21 cellular contexts compared by ENCODE assay signal in the genomic region with DNA sequence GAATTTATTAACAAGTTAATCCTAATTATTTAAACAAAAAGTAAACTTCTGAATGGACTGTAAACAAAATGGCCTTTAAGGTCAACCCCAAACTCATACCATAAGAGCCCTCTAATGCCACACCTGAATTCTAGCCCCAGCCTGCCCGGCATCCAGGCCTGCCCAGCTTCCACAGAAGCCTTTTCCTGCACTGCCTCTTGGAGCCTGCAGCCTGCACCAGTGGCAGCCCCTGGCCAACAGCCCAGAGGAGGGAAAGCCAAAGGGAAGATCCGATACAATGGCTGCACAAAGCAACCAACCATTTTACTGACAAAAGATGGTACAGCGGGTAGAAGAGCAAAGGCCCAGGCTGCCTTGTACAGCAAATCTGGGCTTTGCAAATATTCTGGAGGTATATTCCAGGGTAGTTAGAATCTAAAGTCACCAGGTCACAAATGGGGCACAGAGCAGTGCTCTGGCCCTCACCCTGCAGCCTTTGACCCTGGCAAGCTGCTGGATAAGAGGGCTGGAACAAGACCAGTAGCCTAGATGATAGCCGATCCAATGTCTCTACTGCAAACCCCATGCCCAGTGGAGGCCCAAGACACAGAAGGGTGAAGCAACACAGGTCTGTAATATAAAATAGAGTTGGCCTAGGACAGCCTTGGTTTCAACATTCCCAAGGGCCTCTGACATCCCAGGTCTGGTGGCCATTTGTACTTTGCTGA. TPM values are rescaled to one million over a fixed set of nuclear protein-coding genes. Genes with fewer than 3 reads are reported as not detected.
DNase-seq lines count a peak whose midpoint lies in the region; ATAC-seq and TF ChIP-seq lines count a peak whose summit lies in the region.
"Had no signal": no experiment of that assay in that cellular context is flagged by ENCODE, and none has a peak within 500 bp of the region (broad histone marks: within the 10 kb centered on the region; RNA-seq: fewer than 3 reads in every experiment).

No MANE protein-coding gene starts in this region.

- DNase-seq in G401 (ENCODE audit: low spot score) = peak; percentile 53
- peak in 31 of 56 donors; percentile 12 to 76 (median 44) for DNase-seq in amygdala (lab: John Stamatoyannopoulos, UW)
- DNase-seq in esophagus squamous epithelium (lab: John Stamatoyannopoulos, UW) = no peak
- DNase-seq in pons (ENCODE audit: low spot score) = peak; percentile 82
- DNase-seq in MG63 = no peak
- DNase-seq: activated CD4-positive, alpha-beta T cell treated with anti-CD3 and anti-CD28 coated beads, Interleukin-2, amount 10 ng/mL, durations not matched to agents 24 days and 14 days; foreskin melanocyte; HCEC 1CT; naive thymus-derived CD8-positive, alpha-beta T cell; NCI-H1436; NCI-H510A treated with DMSO at 0.1 percent for 48 hours; ovary; Peyer's patch; T-helper 2 cell; uterus had no signal

- 62 to 70% methylated on average over 2 to 4 of the region's 4 CpGs for WGBS in esophagus squamous epithelium, 2 donors

- no peaks in the 10 kb centered on the region for H3K27me3 ChIP-seq in esophagus squamous epithelium
- no peaks in the 10 kb centered on the region for H3K27me3 ChIP-seq in MG63
- H3K27me3 ChIP-seq: ovary, Peyer's patch, uterus had no signal

- intact Hi-C loops in esophagus squamous epithelium (cut with DNase I) = loop anchor here (5.0 kb wide), 1 partner anchor 282 kb away; no protein-coding TSS in a partner anchor

- no peak for TF ChIP-seq CTCF in esophagus squamous epithelium (IDR thresholded peaks at IDR 0.05)

- peak overlapping the region in 3 of 4 donors; percentile 40 to 59 (median 41) for H3K27ac ChIP-seq in esophagus squamous epithelium
- H3K27ac ChIP-seq: C4-2B, ovary, Peyer's patch had no signal

- peaks cover 5 to 47% (median 11%) of the 10 kb centered on the region in 3 donors for H3K4me1 ChIP-seq in esophagus squamous epithelium
- H3K4me1 ChIP-seq: uterus had no signal

- no peak for ATAC-seq in GM21381 (IDR thresholded peaks at IDR 0.05; ENCODE audit: unreplicated experiment)
- no peak for ATAC-seq in HG03108 (IDR thresholded peaks at IDR 0.05; ENCODE audit: unreplicated experiment)
- ATAC-seq in GM21717 (IDR thresholded peaks at IDR 0.05; ENCODE audit: unreplicated experiment) = no peak
- ATAC-seq: naive thymus-derived CD8-positive, alpha-beta T cell; sciatic nerve had no signal

- H3K9me3 ChIP-seq in esophagus squamous epithelium (no peaks in the 10 kb centered on the region), MG63 (no peaks in the 10 kb centered on the region)
- H3K9me3 ChIP-seq: ovary, Peyer's patch, uterus had no signal

- H3K36me3 ChIP-seq in esophagus squamous epithelium = peaks cover 0 to 52% (median 3%) of the 10 kb centered on the region in 3 donors
- H3K36me3 ChIP-seq in MG63 = no peaks in the 10 kb centered on the region
- H3K36me3 ChIP-seq: ovary, uterus had no signal

- TF ChIP-seq POLR2A in esophagus squamous epithelium (IDR thresholded peaks at IDR 0.05) = no peak

- H3K4me3 ChIP-seq in esophagus squamous epithelium (no peak overlapping the region), MG63 (no peak overlapping the region)
- H3K4me3 ChIP-seq: ovary, Peyer's patch, uterus had no signal

- in situ Hi-C loops in G401 (cut with HindIII; ENCODE audit: low sequenced_read_pairs) = no loop called here

RNA-seq across cellular contexts. Expression of gene CH25H, which starts 12.5 kb away (rescaled TPM):
- not detected in 2 replicates for total RNA-seq in G401 (2014; rRNA removed; shearing (Covaris generic))
- total RNA-seq in esophagus squamous epithelium = 10 to 100 TPM in 2 of 4 donors, 1 to 10 TPM in 2; 6.4 to 27.8 (median 11.5) TPM
- total RNA-seq in MG63 (2014; rRNA removed; shearing (Covaris generic); ENCODE audit: low replicate concordance) = 0.63 TPM in 1 of 2 replicates, not detected in the other
- total RNA-seq: activated CD4-positive, alpha-beta T cell treated with anti-CD3 and anti-CD28 coated beads, Interleukin-2, amount 10 ng/mL, durations not matched to agents 24 days and 14 days; MCF 10A; naive thymus-derived CD8-positive, alpha-beta T cell had no signal

RNA-seq across cellular contexts. Expression of gene LIPA, which starts 31.9 kb away (rescaled TPM):
- 23.0 and 32.1 TPM in 2 replicates for total RNA-seq in G401 (2014; rRNA removed; shearing (Covaris generic))
- total RNA-seq in esophagus squamous epithelium = 10 to 100 TPM; 19.9 to 64.1 (median 28.8) TPM
- 37.5 and 45.9 TPM in 2 replicates for total RNA-seq in MG63 (2014; rRNA removed; shearing (Covaris generic); ENCODE audit: low replicate concordance)

Comparison
In these comparisons a context has a peak if more than half of its experiments do, and no peak if none do; other contexts are left out.
1. DNase-seq: peak in G401 (single experiment), amygdala (31 of 56) and pons (single experiment); none in esophagus squamous epithelium (single experiment) and MG63 (single experiment).